22 cellular contexts compared by ENCODE assay signal in the genomic region with DNA sequence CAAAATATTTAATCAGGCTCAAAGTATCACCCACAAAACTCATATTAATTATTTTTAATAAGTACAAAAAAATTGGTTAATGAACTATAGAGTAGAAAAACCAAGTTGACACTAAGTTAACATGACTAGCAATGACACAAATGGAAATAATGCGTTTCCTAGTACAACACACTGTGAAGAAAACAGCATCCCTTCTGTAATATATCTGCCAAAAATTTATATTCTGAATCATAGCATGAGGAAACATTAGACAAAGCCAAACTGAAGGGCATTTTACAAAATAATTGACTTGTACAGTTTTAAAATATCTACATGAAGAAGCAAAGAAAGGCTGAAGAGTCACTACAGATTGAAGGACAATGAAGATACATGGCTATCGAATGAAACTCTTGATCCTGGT.
"Had no signal": no experiment of that assay in that cellular context is flagged by ENCODE, and none has a peak within 500 bp of the region (broad histone marks: within the 10 kb centered on the region; RNA-seq: fewer than 3 reads in every experiment).

No MANE protein-coding gene starts in this region.

- H3K27me3 ChIP-seq: SJCRH30 had no signal

- H3K4me2 ChIP-seq: KMS-11 had no signal

- ATAC-seq: K562, Panc1, SK-N-SH treated with all-trans-retinoic acid at 6 μM for 48 hours had no signal

- H3K36me3 ChIP-seq: SJCRH30 had no signal

- DNase-seq: Kasumi-1, MM.1S, NCI-H1092 treated with DMSO at 0.1 percent for 48 hours, NCI-H1436, NCI-H187, NCI-H2029, NCI-H2081 treated with DMSO at 0.1 percent for 48 hours, NCI-H2171, NCI-H226, NCI-H446, NCI-H510A, NCI-H524 treated with DMSO at 0.1 percent for 48 hours, NCI-H69, NCI-H774, SHP77, SJCRH30 had no signal

- H3K4me1 ChIP-seq: SJCRH30 had no signal

- H3K27ac ChIP-seq: HL-60, KMS-11, RWPE1, SJCRH30 had no signal

- H3K9me3 ChIP-seq: SJCRH30 had no signal

- H3K9ac ChIP-seq: KMS-11 had no signal

- H3K4me3 ChIP-seq: K562, SJCRH30 had no signal
